ENCODE assay signal across 29 cellular contexts in the genomic region with DNA sequence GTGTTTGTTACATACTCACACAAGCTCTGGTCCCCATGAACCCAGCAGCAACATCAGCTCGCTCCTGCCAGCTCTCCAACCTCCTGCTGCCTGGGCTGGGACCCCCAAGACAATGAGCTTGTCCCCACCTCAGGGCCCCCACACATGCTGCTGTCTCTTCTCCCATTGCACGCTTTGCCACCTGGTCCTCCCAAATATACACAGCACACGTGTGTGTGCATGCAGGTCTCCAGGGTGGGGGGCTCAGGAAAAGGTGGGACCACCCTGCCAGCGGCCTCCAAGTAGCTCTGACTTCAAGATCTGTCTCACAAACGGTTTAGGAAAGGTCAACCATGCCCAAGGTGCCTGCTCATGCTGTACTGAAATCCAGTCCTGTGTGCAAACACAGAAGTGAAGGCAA.
"Had no signal": no experiment of that assay in that cellular context is flagged by ENCODE, and none has a peak within 500 bp of the region (broad histone marks: within the 10 kb centered on the region; RNA-seq: fewer than 3 reads in every experiment).

No MANE protein-coding gene starts in this region.

- H3K36me3 ChIP-seq: esophagus muscularis mucosa, gastrocnemius medialis had no signal

- FAIRE-seq: colon had no signal

- H3K9me3 Mint-ChIP-seq: activated CD4-positive, alpha-beta memory T cell treated with anti-CD3 and anti-CD28 coated beads for 36 hours; activated CD4-positive, alpha-beta T cell treated with anti-CD3 and anti-CD28 coated beads, Interleukin-2, amount 10 ng/mL, durations not matched to agents 24 days and 14 days; activated T-cell treated with anti-CD3 and anti-CD28 coated beads, Interleukin-2, amount 50 U/mL, for 4 hours; activated T-helper 17 cell treated with anti-CD3 and anti-CD28 coated beads, Interleukin-2, amount 50 U/mL, for 72 hours; effector memory CD8-positive, alpha-beta T cell had no signal

- H3K27ac Mint-ChIP-seq: activated CD4-positive, alpha-beta memory T cell treated with anti-CD3 and anti-CD28 coated beads for 36 hours; activated CD4-positive, alpha-beta T cell treated with anti-CD3 and anti-CD28 coated beads for 36 hours; activated CD4-positive, alpha-beta T cell treated with anti-CD3 and anti-CD28 coated beads, Interleukin-2, amount 10 ng/mL, durations not matched to agents 24 days and 14 days; activated CD8-positive, alpha-beta T cell treated with anti-CD3 and anti-CD28 coated beads, Interleukin-2, amount 10 ng/mL, durations not matched to agents 7 days and 5 days; activated naive CD8-positive, alpha-beta T cell; activated T-helper 17 cell treated with anti-CD3 and anti-CD28 coated beads, Interleukin-2, amount 50 U/mL, for 72 hours; effector memory CD8-positive, alpha-beta T cell had no signal

- H3K4me3 ChIP-seq: body of pancreas, esophagus muscularis mucosa, gastrocnemius medialis had no signal

- H3K36me3 Mint-ChIP-seq: activated CD4-positive, alpha-beta memory T cell treated with anti-CD3 and anti-CD28 coated beads for 36 hours; activated naive CD8-positive, alpha-beta T cell had no signal

- H3K9me3 ChIP-seq: body of pancreas, esophagus muscularis mucosa, gastrocnemius medialis had no signal

- H3K4me1 Mint-ChIP-seq: activated CD4-positive, alpha-beta T cell treated with anti-CD3 and anti-CD28 coated beads for 36 hours; activated CD4-positive, alpha-beta T cell treated with anti-CD3 and anti-CD28 coated beads, Interleukin-2, amount 10 ng/mL, durations not matched to agents 24 days and 14 days; activated T-helper 17 cell treated with anti-CD3 and anti-CD28 coated beads, Interleukin-2, amount 50 U/mL, for 72 hours had no signal

- H3K4me3 Mint-ChIP-seq: activated CD4-positive, alpha-beta memory T cell treated with anti-CD3 and anti-CD28 coated beads for 36 hours; activated CD4-positive, alpha-beta T cell treated with anti-CD3 and anti-CD28 coated beads for 36 hours; activated CD4-positive, alpha-beta T cell treated with anti-CD3 and anti-CD28 coated beads, Interleukin-2, amount 10 ng/mL, durations not matched to agents 24 days and 14 days; activated CD8-positive, alpha-beta T cell treated with anti-CD3 and anti-CD28 coated beads, Interleukin-2, amount 10 ng/mL, durations not matched to agents 7 days and 5 days; activated naive CD8-positive, alpha-beta T cell; activated T-cell treated with anti-CD3 and anti-CD28 coated beads, Interleukin-2, amount 50 U/mL, for 4 hours; activated T-helper 17 cell treated with anti-CD3 and anti-CD28 coated beads, Interleukin-2, amount 50 U/mL, for 72 hours; effector memory CD8-positive, alpha-beta T cell had no signal

- H3K27ac ChIP-seq: body of pancreas, esophagus muscularis mucosa, foreskin keratinocyte, gastrocnemius medialis had no signal

- DNase-seq: activated CD4-positive, alpha-beta memory T cell treated with anti-CD3 and anti-CD28 coated beads for 36 hours; activated CD4-positive, alpha-beta T cell treated with anti-CD3 and anti-CD28 coated beads for 36 hours; activated CD4-positive, alpha-beta T cell treated with anti-CD3 and anti-CD28 coated beads, Interleukin-2, amount 10 ng/mL, durations not matched to agents 24 days and 14 days; activated CD4-positive, CD25-positive, alpha-beta regulatory T cell; activated CD4-positive, CD25-positive, alpha-beta regulatory T cell treated with anti-CD3 and anti-CD28 coated beads, Interleukin-2, amount 50 U/mL, for 72 hours; activated CD8-positive, alpha-beta T cell treated with anti-CD3 and anti-CD28 coated beads, Interleukin-2, amount 10 ng/mL, durations not matched to agents 7 days and 5 days; activated effector memory CD4-positive, alpha-beta T cell treated with Interleukin-2 at 50 U/mL for 16 hours; activated gamma-delta T cell treated with Interleukin-2 at 50 U/mL for 16 hours; activated naive CD4-positive, alpha-beta T cell treated with anti-CD3 and anti-CD28 coated beads, Interleukin-2, amount 50 U/mL, for 16 hours; activated naive CD4-positive, alpha-beta T cell treated with Interleukin-2 at 50 U/mL for 16 hours; activated T-cell treated with anti-CD3 and anti-CD28 coated beads, Interleukin-2, amount 50 U/mL, for 4 hours; amniotic stem cell; anterior cingulate cortex; body of pancreas; caudate nucleus; cortex of kidney; dermis blood vessel endothelial cell; effector CD4-positive, alpha-beta T cell; effector memory CD8-positive, alpha-beta T cell; erythroblast; foreskin keratinocyte; gastrocnemius medialis; glutamatergic neuron; SW 1271; T-helper 2 cell had no signal

- H3K27me3 ChIP-seq: body of pancreas, esophagus muscularis mucosa had no signal

- H3K4me1 ChIP-seq: body of pancreas, esophagus muscularis mucosa, foreskin keratinocyte, gastrocnemius medialis had no signal
